In the genomic region with DNA sequence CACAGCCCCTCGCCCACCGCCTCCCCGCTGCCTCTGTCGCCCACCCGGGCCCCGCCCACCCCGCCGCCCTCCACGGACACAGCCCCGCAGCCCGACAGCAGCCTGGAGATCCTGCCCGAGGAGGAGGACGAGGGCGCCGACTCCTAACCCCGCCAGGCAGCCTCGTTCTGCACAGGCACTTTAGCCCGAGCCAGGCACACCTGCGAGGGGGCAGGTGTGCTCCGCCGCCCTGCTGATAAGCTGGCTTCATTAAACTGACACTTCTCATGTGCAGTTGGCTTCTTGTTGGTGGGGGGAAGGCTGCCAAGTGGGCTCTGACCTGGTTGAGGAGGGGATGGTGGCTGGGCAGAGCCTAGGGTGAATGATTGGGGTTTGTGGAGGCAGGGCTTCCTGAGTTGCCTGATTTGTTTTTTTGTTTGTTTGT, we compare ENCODE assay signal across 21 cellular contexts. TPM values are rescaled to one million over a fixed set of nuclear protein-coding genes. Genes with fewer than 3 reads are reported as not detected.
A peak's percentile ranks its signal among the peaks of the same experiment; 100 is the strongest.
DNase-seq lines count a peak whose midpoint lies in the region; ATAC-seq and TF ChIP-seq lines count a peak whose summit lies in the region.
"Had no signal": no experiment of that assay in that cellular context is flagged by ENCODE, and none has a peak within 500 bp of the region (broad histone marks: within the 10 kb centered on the region; RNA-seq: fewer than 3 reads in every experiment).

No MANE protein-coding gene starts in this region.

- no peak overlapping the region for H3K9ac ChIP-seq in OCI-LY1 (ENCODE audit: low read length)

- TF ChIP-seq POLR2A in esophagus squamous epithelium (IDR thresholded peaks at IDR 0.05), result no peak

- H2AFZ ChIP-seq in OCI-LY1 (ENCODE audit: low read length), result no peak overlapping the region
- H2AFZ ChIP-seq: hepatocyte had no signal

- 0 out of 2 replicates have a peak, but pooled peaks cover 2% of the 10 kb centered on the region for H3F3A ChIP-seq in OCI-LY1 (ENCODE audit: insufficient read depth, low read length)

- H4K20me1 ChIP-seq in OCI-LY1 (ENCODE audit: insufficient read depth, low read length), result no peaks in the 10 kb centered on the region

- H3K4me3 ChIP-seq in OCI-LY1 (ENCODE audit: low read depth, low read length, poor library complexity, severe bottlenecking) (peak overlapping the region; percentile 26), esophagus squamous epithelium (no peak overlapping the region), SJCRH30 (no peak overlapping the region)
- H3K4me3 ChIP-seq: breast epithelium, hepatocyte, thoracic aorta had no signal

- H3K27ac Mint-ChIP-seq in activated T-cell treated with anti-CD3 and anti-CD28 coated beads, Interleukin-2, amount 50 U/mL, for 72 hours, result no peak overlapping the region
- no peak overlapping the region for H3K27ac Mint-ChIP-seq in activated T-cell treated with anti-CD3 and anti-CD28 coated beads, Interleukin-2, amount 50 U/mL, for 24 hours
- H3K27ac Mint-ChIP-seq: dendritic cell treated with granulocyte-macrophage colony-stimulating factor and Interleukin-4, amounts not matched to agents 40 ng/mL and 50 ng/mL, for 4 days had no signal

- no peak for DNase-seq in activated T-cell treated with anti-CD3 and anti-CD28 coated beads, Interleukin-2, amount 50 U/mL, for 72 hours
- DNase-seq in activated T-cell treated with anti-CD3 and anti-CD28 coated beads, Interleukin-2, amount 50 U/mL, for 24 hours, result no peak
- peak; percentile 50 for DNase-seq in NCI-H128 (lab: John Stamatoyannopoulos, UW; ENCODE audit: unreplicated experiment)
- no peak for DNase-seq in esophagus squamous epithelium (lab: John Stamatoyannopoulos, UW)
- no peak for DNase-seq in HuH-7.5 (ENCODE audit: low spot score)
- no peak for DNase-seq in SJCRH30
- DNase-seq: activated CD4-positive, alpha-beta T cell treated with anti-CD3 and anti-CD28 coated beads for 48 hours; activated CD8-positive, alpha-beta memory T cell treated with anti-CD3 and anti-CD28 coated beads, Interleukin-2, amount 50 U/mL, for 4 hours; activated gamma-delta T cell; GOT3; MM.1S; NCI-H345; nucleus accumbens; retina had no signal

- no peak for ATAC-seq in activated T-cell treated with anti-CD3 and anti-CD28 coated beads, Interleukin-2, amount 50 U/mL, for 72 hours (replicated peaks in 1 of 2)
- ATAC-seq in HG02610 (IDR thresholded peaks at IDR 0.05; ENCODE audit: unreplicated experiment), result no peak
- ATAC-seq: Right ventricle myocardium inferior had no signal

- H3K27me3 ChIP-seq in OCI-LY1 (ENCODE audit: insufficient read depth, low read length) (no peaks in the 10 kb centered on the region), esophagus squamous epithelium (peaks cover 0 to 21% (median 0%) of the 10 kb centered on the region in 4 donors), SJCRH30 (no peaks in the 10 kb centered on the region)
- H3K27me3 ChIP-seq: breast epithelium, hepatocyte had no signal

- peaks cover 32% of the 10 kb centered on the region for H3K4me1 Mint-ChIP-seq in activated T-cell treated with anti-CD3 and anti-CD28 coated beads, Interleukin-2, amount 50 U/mL, for 72 hours (ENCODE audit: low read depth)
- peaks cover 26% of the 10 kb centered on the region for H3K4me1 Mint-ChIP-seq in activated T-cell treated with anti-CD3 and anti-CD28 coated beads, Interleukin-2, amount 50 U/mL, for 24 hours (ENCODE audit: low read depth)

- 100% methylated on average over 3 to 4 of the region's 21 CpGs for WGBS in esophagus squamous epithelium, 2 donors

- peak overlapping the region; percentile 22 to 49 for H3K4me3 Mint-ChIP-seq in activated T-cell treated with anti-CD3 and anti-CD28 coated beads, Interleukin-2, amount 50 U/mL, for 72 hours
- H3K4me3 Mint-ChIP-seq in activated T-cell treated with anti-CD3 and anti-CD28 coated beads, Interleukin-2, amount 50 U/mL, for 24 hours, result no peak overlapping the region

- no peaks in the 10 kb centered on the region for H3K79me2 ChIP-seq in OCI-LY1 (ENCODE audit: insufficient read depth, low read length)
- H3K79me2 ChIP-seq: hepatocyte had no signal

- H3K36me3 Mint-ChIP-seq in activated T-cell treated with anti-CD3 and anti-CD28 coated beads, Interleukin-2, amount 50 U/mL, for 72 hours (ENCODE audit: insufficient read depth in 2 of 2), result peaks cover 11 to 16% of the 10 kb centered on the region in 2 donors
- H3K36me3 Mint-ChIP-seq in activated T-cell treated with anti-CD3 and anti-CD28 coated beads, Interleukin-2, amount 50 U/mL, for 24 hours (ENCODE audit: low read depth), result peaks cover 60% of the 10 kb centered on the region

- H3K27ac ChIP-seq in OCI-LY1 (ENCODE audit: low read depth, low read length, poor library complexity, severe bottlenecking) (peak overlapping the region; percentile 44), esophagus squamous epithelium (no peak overlapping the region), SJCRH30 (no peak overlapping the region)
- H3K27ac ChIP-seq: breast epithelium, hepatocyte, thoracic aorta had no signal

- intact Hi-C loops in esophagus squamous epithelium (cut with DNase I), result no loop called here

- H3K36me3 ChIP-seq in OCI-LY1 (ENCODE audit: insufficient read depth, low read length), result peaks cover 20% of the 10 kb centered on the region
- H3K36me3 ChIP-seq in esophagus squamous epithelium, result peaks cover 14 to 52% (median 17%) of the 10 kb centered on the region in 3 donors
- H3K36me3 ChIP-seq in SJCRH30, result no peaks in the 10 kb centered on the region; the same call in 1 of the 2 replicates

- H3K27me3 Mint-ChIP-seq in activated T-cell treated with anti-CD3 and anti-CD28 coated beads, Interleukin-2, amount 50 U/mL, for 72 hours (ENCODE audit: low read depth), result no peaks in the 10 kb centered on the region
- H3K27me3 Mint-ChIP-seq in activated T-cell treated with anti-CD3 and anti-CD28 coated beads, Interleukin-2, amount 50 U/mL, for 24 hours, result no peaks in the 10 kb centered on the region

- H3K9me3 ChIP-seq in OCI-LY1 (ENCODE audit: low read length) (no peaks in the 10 kb centered on the region), esophagus squamous epithelium (no peaks in the 10 kb centered on the region), SJCRH30 (replicated peaks) (no peaks in the 10 kb centered on the region)
- H3K9me3 ChIP-seq: breast epithelium, thoracic aorta had no signal

- TF ChIP-seq CTCF in OCI-LY1 (IDR thresholded peaks at IDR 0.05; ENCODE audit: low read length) (no peak), esophagus squamous epithelium (IDR thresholded peaks at IDR 0.05) (no peak)

- peak overlapping the region; percentile 45; the same call in 1 of the 2 replicates for H3K4me2 ChIP-seq in OCI-LY1 (ENCODE audit: low read length)
- H3K4me2 ChIP-seq: hepatocyte had no signal

- H3K9me2 ChIP-seq in OCI-LY1 (ENCODE audit: low read depth, low read length), result no peaks in the 10 kb centered on the region

- H3K9me3 Mint-ChIP-seq in activated T-cell treated with anti-CD3 and anti-CD28 coated beads, Interleukin-2, amount 50 U/mL, for 72 hours, result no peaks in the 10 kb centered on the region
- H3K9me3 Mint-ChIP-seq in activated T-cell treated with anti-CD3 and anti-CD28 coated beads, Interleukin-2, amount 50 U/mL, for 24 hours, result no peaks in the 10 kb centered on the region
- H3K9me3 Mint-ChIP-seq: dendritic cell treated with granulocyte-macrophage colony-stimulating factor and Interleukin-4, amounts not matched to agents 40 ng/mL and 50 ng/mL, for 4 days had no signal

- H3K4me1 ChIP-seq in OCI-LY1 (ENCODE audit: insufficient read depth, low read length, severe bottlenecking), result peaks cover 39% of the 10 kb centered on the region
- peaks cover 10 to 31% (median 11%) of the 10 kb centered on the region in 3 donors for H3K4me1 ChIP-seq in esophagus squamous epithelium
- H3K4me1 ChIP-seq in SJCRH30, result no peaks in the 10 kb centered on the region
- H3K4me1 ChIP-seq: breast epithelium had no signal

RNA-seq across cellular contexts. Expression of a gene that starts 8.2 kb away (rescaled TPM):
- 10 to 100 TPM; 16.7 to 42.3 TPM for total RNA-seq in activated T-cell treated with anti-CD3 and anti-CD28 coated beads, Interleukin-2, amount 50 U/mL, for 72 hours
- total RNA-seq in esophagus squamous epithelium, result under 1 TPM; 0.56 to 0.91 (median 0.73) TPM
- not detected in 2 replicates for total RNA-seq in SJCRH30 (2014; rRNA removed; shearing (Covaris generic))

RNA-seq across cellular contexts. Expression of a gene that starts 11.0 kb away (rescaled TPM):
- total RNA-seq in activated T-cell treated with anti-CD3 and anti-CD28 coated beads, Interleukin-2, amount 50 U/mL, for 72 hours, result 10 to 100 TPM; 47.9 to 53.9 TPM
- 10 to 100 TPM in 3 of 4 donors, 1 to 10 TPM in 1; 6.7 to 25.9 (median 16.9) TPM for total RNA-seq in esophagus squamous epithelium
- total RNA-seq in SJCRH30 (2014; rRNA removed; shearing (Covaris generic)), result 9.1 and 9.4 TPM in 2 replicates

RNA-seq across cellular contexts. Expression of a gene that starts 11.3 kb away (rescaled TPM):
- total RNA-seq in activated T-cell treated with anti-CD3 and anti-CD28 coated beads, Interleukin-2, amount 50 U/mL, for 72 hours, result 10 to 100 TPM; 30.5 to 36.6 TPM
- 10 to 100 TPM; 16.2 to 31.0 (median 20.4) TPM for total RNA-seq in esophagus squamous epithelium
- total RNA-seq in SJCRH30 (2014; rRNA removed; shearing (Covaris generic)), result 21.7 and 25.2 TPM in 2 replicates

RNA-seq across cellular contexts. Expression of a gene that starts 21.1 kb away (rescaled TPM):
- total RNA-seq in activated T-cell treated with anti-CD3 and anti-CD28 coated beads, Interleukin-2, amount 50 U/mL, for 72 hours, result 10 to 100 TPM; 71.1 to 74.5 TPM
- 10 to 100 TPM; 33.3 to 42.3 (median 36.3) TPM for total RNA-seq in esophagus squamous epithelium
- 24.2 and 40.6 TPM in 2 replicates for total RNA-seq in SJCRH30 (2014; rRNA removed; shearing (Covaris generic))

RNA-seq across cellular contexts. Expression of a gene that starts 37.5 kb away (rescaled TPM):
- total RNA-seq in activated T-cell treated with anti-CD3 and anti-CD28 coated beads, Interleukin-2, amount 50 U/mL, for 72 hours, result 10 to 100 TPM; 63.8 to 73.3 TPM
- total RNA-seq in esophagus squamous epithelium, result 10 to 100 TPM; 31.3 to 57.0 (median 45.2) TPM
- total RNA-seq in SJCRH30 (2014; rRNA removed; shearing (Covaris generic)), result 77.1 and 91.2 TPM in 2 replicates

Comparison
In these comparisons a context has a peak if more than half of its experiments do, and no peak if none do; other contexts are left out.
1. RNA of a gene that starts 8.2 kb away (total RNA-seq): 16.7 to 42.3 TPM in activated T-cell treated with anti-CD3 and anti-CD28 coated beads, Interleukin-2, amount 50 U/mL, for 72 hours; 0.56 to 0.91 TPM in esophagus squamous epithelium and not detected in SJCRH30; every median in the first group is over 4 times any median in the second.